In the genomic region with DNA sequence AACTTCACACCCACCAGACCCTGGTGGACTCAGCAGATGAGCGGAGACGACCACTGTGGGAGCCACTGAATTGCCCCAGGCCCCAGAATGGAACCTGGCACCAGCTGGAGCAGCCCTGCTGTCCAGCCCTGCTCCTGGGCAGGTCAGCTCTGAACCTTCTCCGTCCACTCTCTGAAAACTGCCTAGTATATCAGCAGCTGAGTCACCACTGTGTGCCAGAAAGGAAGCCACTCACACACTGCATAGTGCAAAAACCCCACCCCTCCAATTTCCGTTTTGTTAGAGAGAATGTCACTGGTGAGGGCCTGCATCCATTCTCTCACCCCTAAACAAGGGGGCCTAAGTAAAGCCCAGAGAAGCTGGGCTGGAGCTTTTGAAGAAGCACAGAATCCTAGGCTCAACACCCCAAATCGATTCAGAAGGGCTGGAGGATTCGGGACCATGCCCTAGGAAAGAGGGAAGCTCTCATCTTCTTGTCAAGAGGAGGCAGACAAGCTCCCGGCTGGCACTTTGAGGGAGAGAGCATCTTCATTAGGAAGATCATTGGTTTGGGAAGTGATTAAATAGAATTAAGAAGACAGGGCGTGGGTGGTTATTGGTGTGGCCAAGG, we compare ENCODE assay signal across 16 cellular contexts. TPM values are rescaled to one million over a fixed set of nuclear protein-coding genes. Genes with fewer than 3 reads are reported as not detected.
DNase-seq lines count a peak whose midpoint lies in the region; ATAC-seq and TF ChIP-seq lines count a peak whose summit lies in the region.
"Had no signal": no experiment of that assay in that cellular context is flagged by ENCODE, and none has a peak within 500 bp of the region (broad histone marks: within the 10 kb centered on the region; RNA-seq: fewer than 3 reads in every experiment).

No MANE protein-coding gene starts in this region.

- no peaks in the 10 kb centered on the region for H3K36me3 ChIP-seq in brain microvascular endothelial cell (replicated peaks)

- peaks cover 0 to 4% (median 2%) of the 10 kb centered on the region in 3 donors for H3K27me3 Mint-ChIP-seq in immature natural killer cell (ENCODE audit: low read depth in 3 of 3)
- H3K27me3 Mint-ChIP-seq in activated T-helper 1 cell treated with anti-CD3 and anti-CD28 coated beads, Interleukin-12 subunit alpha, Interleukin-12 subunit beta, Interleukin-2, Interleukin-4 antibody, amounts not matched to agents 30 ng/mL and 10 ng/mL and 1 ng/mL, durations not matched to agents 14 hours and 24 hours and 36 hours (ENCODE audit: insufficient read depth): no peaks in the 10 kb centered on the region

- H3K27ac Mint-ChIP-seq in immature natural killer cell: peak overlapping the region; percentile 78 to 97 (median 94)
- no peak overlapping the region for H3K27ac Mint-ChIP-seq in activated T-helper 1 cell treated with anti-CD3 and anti-CD28 coated beads, Interleukin-12 subunit alpha, Interleukin-12 subunit beta, Interleukin-2, Interleukin-4 antibody, amounts not matched to agents 30 ng/mL and 10 ng/mL and 1 ng/mL, durations not matched to agents 14 hours and 24 hours and 36 hours
- H3K27ac Mint-ChIP-seq: activated T-helper 2 cell treated with anti-CD3 and anti-CD28 coated beads, Interferon-gamma antibody, Interleukin-2, Interleukin-4, amounts not matched to agents 10 μg/mL and 5 μg/mL and 100 μg/mL, durations not matched to agents 14 hours and 24 hours and 36 hours; memory B cell had no signal

- peaks cover 25 to 35% of the 10 kb centered on the region in 2 donors for H3K4me1 Mint-ChIP-seq in immature natural killer cell
- H3K4me1 Mint-ChIP-seq in activated T-helper 1 cell treated with anti-CD3 and anti-CD28 coated beads, Interleukin-12 subunit alpha, Interleukin-12 subunit beta, Interleukin-2, Interleukin-4 antibody, amounts not matched to agents 30 ng/mL and 10 ng/mL and 1 ng/mL, durations not matched to agents 14 hours and 24 hours and 36 hours (ENCODE audit: low read depth): peaks cover 12% of the 10 kb centered on the region
- H3K4me1 Mint-ChIP-seq: memory B cell had no signal

- ATAC-seq in left cardiac atrium: peak in 1 of 2 donors; percentile 45
- no peak for ATAC-seq in Right ventricle myocardium inferior
- no peak for ATAC-seq in HG02884 (IDR thresholded peaks at IDR 0.05; ENCODE audit: unreplicated experiment)
- ATAC-seq: WTC11 had no signal

- in situ Hi-C loops in brain microvascular endothelial cell (cut with HindIII; ENCODE audit: low pct_ligation_motif_present, low sequenced_read_pairs): no loop called here

- H3K4me3 Mint-ChIP-seq in immature natural killer cell: peak overlapping the region; percentile 54 to 82 (median 72)
- no peak overlapping the region for H3K4me3 Mint-ChIP-seq in activated T-helper 1 cell treated with anti-CD3 and anti-CD28 coated beads, Interleukin-12 subunit alpha, Interleukin-12 subunit beta, Interleukin-2, Interleukin-4 antibody, amounts not matched to agents 30 ng/mL and 10 ng/mL and 1 ng/mL, durations not matched to agents 14 hours and 24 hours and 36 hours
- H3K4me3 Mint-ChIP-seq: memory B cell, WTC11 had no signal

- TF ChIP-seq CTCF in brain microvascular endothelial cell (IDR thresholded peaks at IDR 0.05; ENCODE audit: low read depth, low read length, missing control alignments): no peak

- no peak overlapping the region for H3K27ac ChIP-seq in brain microvascular endothelial cell
- H3K27ac ChIP-seq: testis had no signal

- H3K27me3 ChIP-seq in brain microvascular endothelial cell (replicated peaks): peaks cover under 1% of the 10 kb centered on the region
- H3K27me3 ChIP-seq: testis had no signal

- H3K4me3 ChIP-seq in brain microvascular endothelial cell (ENCODE audit: low read depth, low read length): no peak overlapping the region
- H3K4me3 ChIP-seq: testis had no signal

- H3K36me3 Mint-ChIP-seq in immature natural killer cell: no peaks in the 10 kb centered on the region
- H3K36me3 Mint-ChIP-seq in activated T-helper 1 cell treated with anti-CD3 and anti-CD28 coated beads, Interleukin-12 subunit alpha, Interleukin-12 subunit beta, Interleukin-2, Interleukin-4 antibody, amounts not matched to agents 30 ng/mL and 10 ng/mL and 1 ng/mL, durations not matched to agents 14 hours and 24 hours and 36 hours (ENCODE audit: low read depth): no peaks in the 10 kb centered on the region
- H3K36me3 Mint-ChIP-seq: memory B cell, WTC11 had no signal

- intact Hi-C loops in left cardiac atrium (cut with DNase I): loop anchor here in 1 of 2 donors (5.0 kb wide), 1 partner anchor 35 kb away; no protein-coding TSS in a partner anchor
- intact Hi-C loops in Right ventricle myocardium inferior (cut with DNase I): loop anchor here (2.0 kb wide), 1 partner anchor 35 kb away; no protein-coding TSS in a partner anchor
- intact Hi-C loops in activated T-helper 1 cell treated with anti-CD3 and anti-CD28 coated beads, Interleukin-12 subunit alpha, Interleukin-12 subunit beta, Interleukin-2, Interleukin-4 antibody, amounts not matched to agents 30 ng/mL and 10 ng/mL and 1 ng/mL, durations not matched to agents 14 hours and 24 hours and 36 hours (cut with micrococcal nuclease): no loop called here

- H3K9me3 Mint-ChIP-seq in immature natural killer cell: no peaks in the 10 kb centered on the region
- H3K9me3 Mint-ChIP-seq in activated T-helper 1 cell treated with anti-CD3 and anti-CD28 coated beads, Interleukin-12 subunit alpha, Interleukin-12 subunit beta, Interleukin-2, Interleukin-4 antibody, amounts not matched to agents 30 ng/mL and 10 ng/mL and 1 ng/mL, durations not matched to agents 14 hours and 24 hours and 36 hours: no peaks in the 10 kb centered on the region
- H3K9me3 Mint-ChIP-seq: activated T-helper 2 cell treated with anti-CD3 and anti-CD28 coated beads, Interferon-gamma antibody, Interleukin-2, Interleukin-4, amounts not matched to agents 10 μg/mL and 5 μg/mL and 100 μg/mL, durations not matched to agents 14 hours and 24 hours and 36 hours; memory B cell; WTC11 had no signal

- peak; percentile 41 for DNase-seq in left cardiac atrium
- DNase-seq in Right ventricle myocardium inferior (ENCODE audit: missing footprints): no peak
- DNase-seq in brain microvascular endothelial cell: peak; percentile 33
- peak; percentile 40 to 63 (median 53) for DNase-seq in immature natural killer cell
- DNase-seq in NCI-H187 (lab: John Stamatoyannopoulos, UW): no peak
- no peak for DNase-seq in NCI-H524 treated with DMSO at 0.1 percent for 48 hours (lab: John Stamatoyannopoulos, UW)
- no peak for DNase-seq in activated T-helper 1 cell treated with anti-CD3 and anti-CD28 coated beads, Interleukin-12 subunit alpha, Interleukin-12 subunit beta, Interleukin-2, Interleukin-4 antibody, amounts not matched to agents 30 ng/mL and 10 ng/mL and 1 ng/mL, durations not matched to agents 14 hours and 24 hours and 36 hours (ENCODE audit: low spot score)
- DNase-seq: AML-193, cerebellar nuclear complex, NCI-H446 treated with DMSO at 0.1 percent for 48 hours, retina, testis had no signal

RNA-seq across cellular contexts. Expression of a gene that starts 44.5 kb away (rescaled TPM):
- total RNA-seq in left cardiac atrium (10 to 100 TPM; 20.1 to 21.5 TPM), Right ventricle myocardium inferior (22.9 TPM)
- polyA plus RNA-seq in immature natural killer cell: under 1 TPM in 2 of 3 donors, not detected in 1; 0.10 to 0.93 TPM
- total RNA-seq in activated T-helper 1 cell treated with anti-CD3 and anti-CD28 coated beads, Interleukin-12 subunit alpha, Interleukin-12 subunit beta, Interleukin-2, Interleukin-4 antibody, amounts not matched to agents 30 ng/mL and 10 ng/mL and 1 ng/mL, durations not matched to agents 14 hours and 24 hours and 36 hours: 5.3 and 5.7 TPM in 2 replicates

Comparison
In these comparisons a context has a peak if more than half of its experiments do, and no peak if none do; other contexts are left out.
1. DNase-seq: peak in left cardiac atrium (single experiment), brain microvascular endothelial cell (single experiment) and immature natural killer cell (3 of 3); none in Right ventricle myocardium inferior (single experiment), NCI-H187 (0 of 2), NCI-H524 treated with DMSO at 0.1 percent for 48 hours (single experiment) and activated T-helper 1 cell treated with anti-CD3 and anti-CD28 coated beads, Interleukin-12 subunit alpha, Interleukin-12 subunit beta, Interleukin-2, Interleukin-4 antibody, amounts not matched to agents 30 ng/mL and 10 ng/mL and 1 ng/mL, durations not matched to agents 14 hours and 24 hours and 36 hours (single experiment).